ENCODE assay signal across 7 cellular contexts in genomic region chr1:150624134-150624533, GRCh38. TPM values are rescaled to one million over a fixed set of nuclear protein-coding genes. Genes with fewer than 3 reads are reported as not detected.
DNase-seq lines count a peak whose midpoint lies in the region; TF ChIP-seq lines count a peak whose summit lies in the region.
"Not testable (repeated sequence)": the region's sequence is repeated elsewhere in the genome, so short reads cannot be mapped to it uniquely, and the experiment has no call there.

No MANE protein-coding gene starts in this region.

- not testable (repeated sequence) for H3K9me3 Mint-ChIP-seq in activated CD4-positive, alpha-beta T cell treated with anti-CD3 and anti-CD28 coated beads, Interleukin-2, amount 10 ng/mL, durations not matched to agents 24 days and 14 days; activated T-helper 2 cell treated with anti-CD3 and anti-CD28 coated beads, Interferon-gamma antibody, Interleukin-2, Interleukin-4, amounts not matched to agents 10 μg/mL and 5 μg/mL and 100 μg/mL, durations not matched to agents 14 hours and 24 hours and 36 hours; stimulated activated naive CD8-positive, alpha-beta T cell treated with anti-CD3 and anti-CD28 coated beads, Interleukin-15, Interleukin-2, amounts not matched to agents 100 ng/mL and 50 ng/mL, for 24 hours

- CTCF ChIA-PET in mammary epithelial cell (lab: Charles Lee; ENCODE audit: low non-redundant PET): not testable (repeated sequence)

- TF ChIP-seq CTCF in LNCaP clone FGC (IDR thresholded peaks at IDR 0.05; ENCODE audit: control insufficient read depth, extremely low read depth, insufficient read depth); mammary epithelial cell (conservative IDR thresholded peaks at IDR 0.05 in 1 of 2, IDR thresholded peaks at IDR 0.05 in 1 of 2; ENCODE audit: extremely low read depth in 1 of 2, insufficient read depth in 1 of 2, low read depth in 1 of 2, low read length in 2 of 2); left ventricle myocardium inferior (IDR thresholded peaks at IDR 0.05; ENCODE audit: borderline replicate concordance); neutrophil (IDR thresholded peaks at IDR 0.05): not testable (repeated sequence)

- peak overlapping the region; percentile 86 for H3K27ac Mint-ChIP-seq in activated CD4-positive, alpha-beta T cell treated with anti-CD3 and anti-CD28 coated beads, Interleukin-2, amount 10 ng/mL, durations not matched to agents 24 days and 14 days
- H3K27ac Mint-ChIP-seq in activated T-helper 2 cell treated with anti-CD3 and anti-CD28 coated beads, Interferon-gamma antibody, Interleukin-2, Interleukin-4, amounts not matched to agents 10 μg/mL and 5 μg/mL and 100 μg/mL, durations not matched to agents 14 hours and 24 hours and 36 hours: peak overlapping the region; percentile 74
- H3K27ac Mint-ChIP-seq in stimulated activated naive CD8-positive, alpha-beta T cell treated with anti-CD3 and anti-CD28 coated beads, Interleukin-15, Interleukin-2, amounts not matched to agents 100 ng/mL and 50 ng/mL, for 24 hours: peak overlapping the region; percentile 87

- peak overlapping the region; percentile 66 for H3K27ac ChIP-seq in mammary epithelial cell (ENCODE audit: insufficient read depth, low read depth, low read length)
- peak overlapping the region; percentile 80 for H3K27ac ChIP-seq in left ventricle myocardium inferior (replicated peaks)
- H3K27ac ChIP-seq in neutrophil: peak overlapping the region; percentile 96

- H3K36me3 ChIP-seq in mammary epithelial cell (ENCODE audit: insufficient read depth, low read length): peaks cover 21% of the 10 kb centered on the region
- peaks cover 63% of the 10 kb centered on the region for H3K36me3 ChIP-seq in left ventricle myocardium inferior
- peaks cover 40% of the 10 kb centered on the region for H3K36me3 ChIP-seq in neutrophil

- peak overlapping the region; percentile 64 for H3K4me3 Mint-ChIP-seq in activated CD4-positive, alpha-beta T cell treated with anti-CD3 and anti-CD28 coated beads, Interleukin-2, amount 10 ng/mL, durations not matched to agents 24 days and 14 days
- H3K4me3 Mint-ChIP-seq in activated T-helper 2 cell treated with anti-CD3 and anti-CD28 coated beads, Interferon-gamma antibody, Interleukin-2, Interleukin-4, amounts not matched to agents 10 μg/mL and 5 μg/mL and 100 μg/mL, durations not matched to agents 14 hours and 24 hours and 36 hours (ENCODE audit: low read depth): peak overlapping the region; percentile 34
- H3K4me3 Mint-ChIP-seq in stimulated activated naive CD8-positive, alpha-beta T cell treated with anti-CD3 and anti-CD28 coated beads, Interleukin-15, Interleukin-2, amounts not matched to agents 100 ng/mL and 50 ng/mL, for 24 hours: peak overlapping the region; percentile 30

- H3K9ac ChIP-seq in mammary epithelial cell (ENCODE audit: insufficient read depth, low read length): not testable (repeated sequence)

- H3K4me1 Mint-ChIP-seq in activated CD4-positive, alpha-beta T cell treated with anti-CD3 and anti-CD28 coated beads, Interleukin-2, amount 10 ng/mL, durations not matched to agents 24 days and 14 days: peaks cover 65% of the 10 kb centered on the region
- H3K4me1 Mint-ChIP-seq in activated T-helper 2 cell treated with anti-CD3 and anti-CD28 coated beads, Interferon-gamma antibody, Interleukin-2, Interleukin-4, amounts not matched to agents 10 μg/mL and 5 μg/mL and 100 μg/mL, durations not matched to agents 14 hours and 24 hours and 36 hours (ENCODE audit: low read depth): peaks cover 72% of the 10 kb centered on the region
- H3K4me1 Mint-ChIP-seq in stimulated activated naive CD8-positive, alpha-beta T cell treated with anti-CD3 and anti-CD28 coated beads, Interleukin-15, Interleukin-2, amounts not matched to agents 100 ng/mL and 50 ng/mL, for 24 hours (ENCODE audit: low read depth): not testable (repeated sequence)

- not testable (repeated sequence) for H2AFZ ChIP-seq in mammary epithelial cell (ENCODE audit: low read depth, low read length)

- H3K4me1 ChIP-seq in mammary epithelial cell (ENCODE audit: insufficient read depth, low read length): peaks cover 80% of the 10 kb centered on the region
- peaks cover 83% of the 10 kb centered on the region for H3K4me1 ChIP-seq in left ventricle myocardium inferior
- peaks cover 61 to 68% of the 10 kb centered on the region in 2 experiments for H3K4me1 ChIP-seq in neutrophil (ENCODE audit: control insufficient read depth in 1 of 2, insufficient read depth in 1 of 2, low read depth in 1 of 2, low read length in 1 of 2)

- H3K4me3 ChIP-seq in LNCaP clone FGC (ENCODE audit: low read depth, low read length); mammary epithelial cell (replicated peaks in 1 of 3; ENCODE audit: insufficient read depth in 1 of 3, low read depth in 2 of 3, low read length in 3 of 3); left ventricle myocardium inferior; neutrophil (ENCODE audit: low read depth in 1 of 2, low read length in 1 of 2): not testable (repeated sequence)

- dilution Hi-C loops in mammary epithelial cell (cut with HindIII; ENCODE audit: low sequenced_read_pairs): not testable (repeated sequence)

- H3K27me3 ChIP-seq in mammary epithelial cell (ENCODE audit: insufficient read depth, low read length); left ventricle myocardium inferior (ENCODE audit: low read depth); neutrophil: not testable (repeated sequence)

- peak overlapping the region; percentile 58 for H3K4me2 ChIP-seq in mammary epithelial cell (ENCODE audit: insufficient read depth, low read depth, low read length)

- 0% methylated on average over 1 of the region's 1 CpG for WGBS in mammary epithelial cell (ENCODE audit: low coverage, missing lambda C conversion rate)

- peaks cover 70% of the 10 kb centered on the region for H3K79me2 ChIP-seq in mammary epithelial cell (ENCODE audit: insufficient read depth, low read length)

- H3K36me3 Mint-ChIP-seq in activated CD4-positive, alpha-beta T cell treated with anti-CD3 and anti-CD28 coated beads, Interleukin-2, amount 10 ng/mL, durations not matched to agents 24 days and 14 days (ENCODE audit: low read depth): peaks cover 78% of the 10 kb centered on the region
- peaks cover 88% of the 10 kb centered on the region for H3K36me3 Mint-ChIP-seq in activated T-helper 2 cell treated with anti-CD3 and anti-CD28 coated beads, Interferon-gamma antibody, Interleukin-2, Interleukin-4, amounts not matched to agents 10 μg/mL and 5 μg/mL and 100 μg/mL, durations not matched to agents 14 hours and 24 hours and 36 hours (ENCODE audit: low read depth)
- H3K36me3 Mint-ChIP-seq in stimulated activated naive CD8-positive, alpha-beta T cell treated with anti-CD3 and anti-CD28 coated beads, Interleukin-15, Interleukin-2, amounts not matched to agents 100 ng/mL and 50 ng/mL, for 24 hours (ENCODE audit: low read depth): peaks cover 86% of the 10 kb centered on the region

- H3K9me3 ChIP-seq in mammary epithelial cell (replicated peaks; ENCODE audit: insufficient read depth, low read length); left ventricle myocardium inferior (replicated peaks); neutrophil: not testable (repeated sequence)

- DNase-seq in LNCaP clone FGC (ENCODE audit: low read depth) (peak; percentile 34), mammary epithelial cell (peak; percentile 94)
- DNase-seq in activated CD4-positive, alpha-beta T cell treated with anti-CD3 and anti-CD28 coated beads, Interleukin-2, amount 10 ng/mL, durations not matched to agents 24 days and 14 days; activated T-helper 2 cell treated with anti-CD3 and anti-CD28 coated beads, Interferon-gamma antibody, Interleukin-2, Interleukin-4, amounts not matched to agents 10 μg/mL and 5 μg/mL and 100 μg/mL, durations not matched to agents 14 hours and 24 hours and 36 hours (ENCODE audit: low spot score); left ventricle myocardium inferior: not testable (repeated sequence)

- not testable (repeated sequence) for H3K27me3 Mint-ChIP-seq in activated CD4-positive, alpha-beta T cell treated with anti-CD3 and anti-CD28 coated beads, Interleukin-2, amount 10 ng/mL, durations not matched to agents 24 days and 14 days; activated T-helper 2 cell treated with anti-CD3 and anti-CD28 coated beads, Interferon-gamma antibody, Interleukin-2, Interleukin-4, amounts not matched to agents 10 μg/mL and 5 μg/mL and 100 μg/mL, durations not matched to agents 14 hours and 24 hours and 36 hours (ENCODE audit: low read depth); stimulated activated naive CD8-positive, alpha-beta T cell treated with anti-CD3 and anti-CD28 coated beads, Interleukin-15, Interleukin-2, amounts not matched to agents 100 ng/mL and 50 ng/mL, for 24 hours

- in situ Hi-C loops in mammary epithelial cell (cut with MboI; ENCODE audit: low sequenced_read_pairs in 2 of 2): not testable (repeated sequence)

- intact Hi-C loops in activated CD4-positive, alpha-beta T cell treated with anti-CD3 and anti-CD28 coated beads, Interleukin-2, amount 10 ng/mL, durations not matched to agents 24 days and 14 days (cut with micrococcal nuclease): loop anchor here (5.0 kb wide), 2 partner anchors 137 to 162 kb away; partner anchors contain the start of gene TARS2
- intact Hi-C loops in activated T-helper 2 cell treated with anti-CD3 and anti-CD28 coated beads, Interferon-gamma antibody, Interleukin-2, Interleukin-4, amounts not matched to agents 10 μg/mL and 5 μg/mL and 100 μg/mL, durations not matched to agents 14 hours and 24 hours and 36 hours (cut with micrococcal nuclease): loop anchor here (10.0 kb wide), 1 partner anchor 259 kb away; the partner anchor contains the start of gene RPRD2
- intact Hi-C loops in mammary epithelial cell (cut with micrococcal nuclease): loop anchor here (10.0 kb wide), 1 partner anchor 149 kb away; no protein-coding TSS in a partner anchor
- intact Hi-C loops in left ventricle myocardium inferior (cut with micrococcal nuclease): loop anchor here (5.0 kb wide), 1 partner anchor 47 kb away; the partner anchor contains the start of gene MCL1

- H4K20me1 ChIP-seq in mammary epithelial cell (ENCODE audit: insufficient read depth, low read length): not testable (repeated sequence)

- not testable (repeated sequence) for BruUV-seq in mammary epithelial cell (replicated peaks; lab: Mats Ljungman, UMichigan)

RNA-seq across cellular contexts. Expression of gene ENSA, which starts 5.3 kb away (rescaled TPM):
- total RNA-seq in activated CD4-positive, alpha-beta T cell treated with anti-CD3 and anti-CD28 coated beads, Interleukin-2, amount 10 ng/mL, durations not matched to agents 24 days and 14 days: 244 and 248 TPM in 2 replicates
- total RNA-seq in activated T-helper 2 cell treated with anti-CD3 and anti-CD28 coated beads, Interferon-gamma antibody, Interleukin-2, Interleukin-4, amounts not matched to agents 10 μg/mL and 5 μg/mL and 100 μg/mL, durations not matched to agents 14 hours and 24 hours and 36 hours: 252 and 253 TPM in 2 replicates
- total RNA-seq in mammary epithelial cell (100 to 1,000 TPM in 1 of 2 donors, 10 to 100 TPM in 1; 62.5 to 178 TPM), left ventricle myocardium inferior (129 TPM)
- 114 TPM for polyA plus RNA-seq in mammary epithelial cell
- polyA minus RNA-seq in mammary epithelial cell: 28.8 TPM

RNA-seq across cellular contexts. Expression of gene MCL1, which starts 44.7 kb away (rescaled TPM):
- 278 and 280 TPM in 2 replicates for total RNA-seq in activated CD4-positive, alpha-beta T cell treated with anti-CD3 and anti-CD28 coated beads, Interleukin-2, amount 10 ng/mL, durations not matched to agents 24 days and 14 days
- 217 and 221 TPM in 2 replicates for total RNA-seq in activated T-helper 2 cell treated with anti-CD3 and anti-CD28 coated beads, Interferon-gamma antibody, Interleukin-2, Interleukin-4, amounts not matched to agents 10 μg/mL and 5 μg/mL and 100 μg/mL, durations not matched to agents 14 hours and 24 hours and 36 hours
- total RNA-seq in mammary epithelial cell: 100 to 1,000 TPM; 289 to 455 TPM
- polyA plus RNA-seq in mammary epithelial cell: 126 TPM
- polyA minus RNA-seq in mammary epithelial cell: 272 TPM
- total RNA-seq in left ventricle myocardium inferior: 97.0 TPM
